Comparison of ENCODE assay signal across 34 cellular contexts in the genomic region with DNA sequence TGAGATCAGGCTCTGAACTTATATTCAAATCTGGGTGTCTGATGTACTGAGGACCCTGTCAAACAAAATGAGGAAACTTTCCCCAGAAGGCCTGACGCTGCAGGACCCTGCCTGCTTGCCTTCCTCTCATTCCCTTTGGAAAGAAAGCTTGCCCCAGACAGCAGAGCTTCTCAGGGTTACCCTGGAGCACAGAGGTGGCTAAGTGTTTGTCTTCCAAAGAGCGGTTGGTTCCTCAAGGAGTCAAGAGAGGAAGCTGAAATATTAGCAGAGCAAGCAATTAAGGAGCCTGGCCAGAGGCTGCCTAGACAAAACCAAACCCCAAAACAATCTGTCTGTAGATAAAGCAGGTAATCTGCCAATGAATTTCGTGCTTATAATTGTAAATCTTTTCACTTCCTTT.
"Had no signal": no experiment of that assay in that cellular context is flagged by ENCODE, and none has a peak within 500 bp of the region (broad histone marks: within the 10 kb centered on the region; RNA-seq: fewer than 3 reads in every experiment).

No MANE protein-coding gene starts in this region.

- ATAC-seq: activated CD8-positive, alpha-beta T cell treated with anti-CD3 and anti-CD28 coated beads for 36 hours; activated T-cell treated with anti-CD3 and anti-CD28 coated beads, Interleukin-2, amount 50 U/mL, for 72 hours; activated T-helper 17 cell treated with anti-CD3 and anti-CD28 coated beads, Interleukin-2, amount 50 U/mL, for 72 hours; PC-3; SK-N-SH treated with all-trans-retinoic acid at 6 μM for 48 hours had no signal

- H3K4me3 Mint-ChIP-seq: activated CD8-positive, alpha-beta T cell treated with anti-CD3 and anti-CD28 coated beads for 36 hours; activated naive CD8-positive, alpha-beta T cell treated with anti-CD3 and anti-CD28 coated beads for 36 hours; activated T-cell treated with anti-CD3 and anti-CD28 coated beads, Interleukin-2, amount 50 U/mL, for 72 hours; activated T-helper 17 cell treated with anti-CD3 and anti-CD28 coated beads, Interleukin-2, amount 50 U/mL, for 72 hours had no signal

- DNase-seq: activated CD4-positive, alpha-beta T cell treated with anti-CD3 and anti-CD28 coated beads for 1 hour; activated CD4-positive, alpha-beta T cell treated with anti-CD3 and anti-CD28 coated beads for 48 hours; activated CD4-positive, CD25-positive, alpha-beta regulatory T cell; activated CD8-positive, alpha-beta T cell treated with anti-CD3 and anti-CD28 coated beads for 36 hours; activated effector memory CD4-positive, alpha-beta T cell treated with anti-CD3 and anti-CD28 coated beads, Interleukin-2, amount 50 U/mL, for 16 hours; activated naive CD4-positive, alpha-beta T cell; activated naive CD4-positive, alpha-beta T cell treated with anti-CD3 and anti-CD28 coated beads, Interleukin-2, amount 50 U/mL, for 16 hours; activated naive CD8-positive, alpha-beta T cell treated with anti-CD3 and anti-CD28 coated beads for 36 hours; activated T-cell treated with anti-CD3 and anti-CD28 coated beads, Interleukin-2, amount 50 U/mL, for 1 hour; activated T-cell treated with anti-CD3 and anti-CD28 coated beads, Interleukin-2, amount 50 U/mL, for 72 hours; amniotic stem cell; aorta; brain microvascular endothelial cell; central memory CD4-positive, alpha-beta T cell; NCI-H1105; NCI-H1417 treated with DMSO at 0.1 percent for 48 hours; NCI-H1930; NCI-H2081 treated with DMSO at 0.1 percent for 48 hours; NCI-H2171; NCI-H510A; NCI-H526; NCI-H748 treated with DMSO at 0.1 percent for 48 hours; NK-92 treated with Interleukin-12 subunit alpha and Interleukin-12 subunit beta, amount 100 ng/mL, for 24 hours; PC-3; Peyer's patch; RPMI8226; SIG-M5; SW 1271; T-helper 1 cell; T-helper 2 cell; T-helper 9 cell had no signal

- H3K36me3 ChIP-seq: brain microvascular endothelial cell, Peyer's patch had no signal

- H3K27me3 ChIP-seq: brain microvascular endothelial cell, Peyer's patch had no signal

- H3K9me3 ChIP-seq: Peyer's patch had no signal

- H3K4me1 ChIP-seq: Peyer's patch had no signal

- H3K9me3 Mint-ChIP-seq: activated CD8-positive, alpha-beta T cell treated with anti-CD3 and anti-CD28 coated beads for 36 hours; activated naive CD8-positive, alpha-beta T cell treated with anti-CD3 and anti-CD28 coated beads for 36 hours; activated T-cell treated with anti-CD3 and anti-CD28 coated beads, Interleukin-2, amount 50 U/mL, for 72 hours; activated T-helper 17 cell treated with anti-CD3 and anti-CD28 coated beads, Interleukin-2, amount 50 U/mL, for 72 hours had no signal

- H3K36me3 Mint-ChIP-seq: activated naive CD8-positive, alpha-beta T cell treated with anti-CD3 and anti-CD28 coated beads for 36 hours had no signal

- H3K27ac Mint-ChIP-seq: activated CD8-positive, alpha-beta T cell treated with anti-CD3 and anti-CD28 coated beads for 36 hours; activated naive CD8-positive, alpha-beta T cell treated with anti-CD3 and anti-CD28 coated beads for 36 hours; activated T-cell treated with anti-CD3 and anti-CD28 coated beads, Interleukin-2, amount 50 U/mL, for 72 hours; activated T-helper 17 cell treated with anti-CD3 and anti-CD28 coated beads, Interleukin-2, amount 50 U/mL, for 72 hours had no signal

- H3K4me3 ChIP-seq: Peyer's patch had no signal

- H3K27me3 Mint-ChIP-seq: activated T-helper 17 cell treated with anti-CD3 and anti-CD28 coated beads, Interleukin-2, amount 50 U/mL, for 72 hours had no signal

- H3K27ac ChIP-seq: brain microvascular endothelial cell, Peyer's patch, VCaP had no signal

- H3K4me1 Mint-ChIP-seq: activated naive CD8-positive, alpha-beta T cell treated with anti-CD3 and anti-CD28 coated beads for 36 hours; activated T-helper 17 cell treated with anti-CD3 and anti-CD28 coated beads, Interleukin-2, amount 50 U/mL, for 72 hours had no signal
